ENCODE assay signal across 19 cellular contexts in the genomic region with DNA sequence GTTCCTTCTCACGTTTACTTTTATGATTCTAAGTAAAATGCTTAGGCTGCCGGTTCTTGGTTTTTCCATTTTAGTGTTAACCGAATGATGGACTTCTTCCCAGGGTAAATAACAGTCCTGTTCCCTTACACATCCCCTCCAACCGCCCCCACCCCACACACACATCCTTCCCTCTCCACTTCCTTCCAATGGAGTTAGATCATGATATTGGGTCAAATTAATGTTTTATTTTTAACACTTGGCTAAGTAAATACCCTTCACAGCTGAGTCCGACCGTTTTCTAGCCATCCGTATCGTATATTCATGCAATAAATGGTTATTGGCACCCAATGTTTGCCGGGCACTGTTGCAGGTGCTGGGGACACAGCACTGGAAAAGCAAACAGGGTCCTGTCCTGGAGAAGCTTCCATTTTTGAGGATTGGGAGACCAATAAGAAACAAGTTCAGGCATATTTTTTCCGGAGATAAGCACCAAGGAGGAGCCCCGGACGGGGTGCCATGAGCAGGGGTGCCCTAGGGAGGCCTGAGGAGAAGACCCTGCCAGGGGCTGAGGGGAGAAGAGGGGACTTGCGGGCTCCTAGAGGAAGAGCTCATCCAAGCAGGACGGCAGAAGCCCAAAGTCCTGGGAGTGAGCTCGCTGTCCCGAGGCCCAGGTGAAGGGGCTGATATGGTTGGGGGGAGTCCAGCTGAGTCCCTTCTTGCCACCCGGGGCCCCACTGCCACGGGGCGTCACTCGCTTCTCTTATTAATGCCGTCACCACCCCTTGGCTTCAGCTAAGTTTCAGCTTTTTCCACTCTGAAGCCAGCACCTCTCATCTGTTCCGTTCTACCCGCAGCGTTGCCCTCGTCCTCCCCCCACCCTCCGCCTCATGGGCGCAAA.
DNase-seq lines count a peak whose midpoint lies in the region; ATAC-seq and TF ChIP-seq lines count a peak whose summit lies in the region.
"Had no signal": no experiment of that assay in that cellular context is flagged by ENCODE, and none has a peak within 500 bp of the region (broad histone marks: within the 10 kb centered on the region; RNA-seq: fewer than 3 reads in every experiment).

No MANE protein-coding gene starts in this region.

- peaks cover 15% of the 10 kb centered on the region for H3K9me3 Mint-ChIP-seq in mesothelial cell of epicardium
- H3K9me3 Mint-ChIP-seq in stimulated activated naive B cell treated with anti-CD40 and anti-IgM and Interleukin-4, amounts not matched to agents 10 μg/mL and 1 μg/mL and 100 μg/mL, for 72 hours: peaks cover 0 to 4% of the 10 kb centered on the region in 2 donors
- H3K9me3 Mint-ChIP-seq: IgD-negative memory B cell had no signal

- no peaks in the 10 kb centered on the region for H3K9me3 ChIP-seq in stomach smooth muscle (ENCODE audit: control insufficient read depth in 2 of 2, low read length in 2 of 2)
- H3K9me3 ChIP-seq: SJSA1 had no signal

- H3K36me3 Mint-ChIP-seq in mesothelial cell of epicardium: no peaks in the 10 kb centered on the region
- H3K36me3 Mint-ChIP-seq in stimulated activated naive B cell treated with anti-CD40 and anti-IgM and Interleukin-4, amounts not matched to agents 10 μg/mL and 1 μg/mL and 100 μg/mL, for 72 hours: no peaks in the 10 kb centered on the region

- H3K27ac ChIP-seq in stomach smooth muscle (ENCODE audit: low read length): peak overlapping the region; percentile 18
- H3K27ac ChIP-seq: BLaER1, HL-60, SJSA1 had no signal

- H3K4me1 Mint-ChIP-seq in mesothelial cell of epicardium: peaks cover 12% of the 10 kb centered on the region
- no peaks in the 10 kb centered on the region for H3K4me1 Mint-ChIP-seq in stimulated activated naive B cell treated with anti-CD40 and anti-IgM and Interleukin-4, amounts not matched to agents 10 μg/mL and 1 μg/mL and 100 μg/mL, for 72 hours

- no peak overlapping the region for H3K4me3 Mint-ChIP-seq in mesothelial cell of epicardium
- no peak overlapping the region for H3K4me3 Mint-ChIP-seq in stimulated activated naive B cell treated with anti-CD40 and anti-IgM and Interleukin-4, amounts not matched to agents 10 μg/mL and 1 μg/mL and 100 μg/mL, for 72 hours
- H3K4me3 Mint-ChIP-seq: IgD-negative memory B cell had no signal

- H3K4me1 ChIP-seq in stomach smooth muscle (ENCODE audit: control insufficient read depth, insufficient read depth, low read length): no peaks in the 10 kb centered on the region
- H3K4me1 ChIP-seq: SJSA1 had no signal

- TF ChIP-seq CTCF in mesothelial cell of epicardium (IDR thresholded peaks at IDR 0.05; ENCODE audit: unreplicated experiment): no peak

- peak; percentile 13 for DNase-seq in activated CD8-positive, alpha-beta memory T cell treated with anti-CD3 and anti-CD28 coated beads, Interleukin-2, amount 50 U/mL, for 48 hours
- no peak for DNase-seq in activated CD8-positive, alpha-beta memory T cell treated with anti-CD3 and anti-CD28 coated beads, Interleukin-2, amount 50 U/mL, for 4 hours
- DNase-seq in ecto neural progenitor cell (ENCODE audit: low spot score): peak; percentile 41
- DNase-seq in mesothelial cell of epicardium (ENCODE audit: low spot score in 2 of 2, unreplicated experiment in 2 of 2): peak; percentile 9 to 10
- DNase-seq in DMS114 treated with DMSO at 0.1 percent for 48 hours (lab: John Stamatoyannopoulos, UW; ENCODE audit: unreplicated experiment): no peak
- no peak for DNase-seq in stimulated activated naive B cell treated with anti-CD40 and anti-IgM and Interleukin-4, amounts not matched to agents 10 μg/mL and 1 μg/mL and 100 μg/mL, for 72 hours
- DNase-seq: activated CD4-positive, alpha-beta T cell treated with anti-CD3 and anti-CD28 coated beads for 1 hour; activated naive CD4-positive, alpha-beta T cell treated with Interleukin-2 at 50 U/mL for 16 hours; cerebellar nuclear complex; NCI-H187 treated with DMSO at 0.1 percent for 48 hours; NCI-H524; small intestine; stimulated activated CD4-positive, alpha-beta T cell treated with anti-CD3 and anti-CD28 coated beads, Interleukin-4, amount 100 ng/mL, for 4 hours had no signal

- H3K9ac ChIP-seq in stomach smooth muscle (ENCODE audit: low read length in 2 of 2): no peak overlapping the region
- H3K9ac ChIP-seq: BLaER1 had no signal

- H3K4me3 ChIP-seq in stomach smooth muscle (ENCODE audit: low read length in 2 of 2): no peak overlapping the region
- H3K4me3 ChIP-seq: BLaER1, SJSA1 had no signal

- no peak overlapping the region for H3K27ac Mint-ChIP-seq in mesothelial cell of epicardium
- H3K27ac Mint-ChIP-seq in stimulated activated naive B cell treated with anti-CD40 and anti-IgM and Interleukin-4, amounts not matched to agents 10 μg/mL and 1 μg/mL and 100 μg/mL, for 72 hours: no peak overlapping the region
- H3K27ac Mint-ChIP-seq: IgD-negative memory B cell had no signal

- H3K36me3 ChIP-seq in stomach smooth muscle (ENCODE audit: control insufficient read depth in 2 of 2, insufficient read depth in 2 of 2, low read length in 2 of 2): no peaks in the 10 kb centered on the region
- H3K36me3 ChIP-seq: BLaER1, SJSA1 had no signal

- H3K27me3 Mint-ChIP-seq in mesothelial cell of epicardium (ENCODE audit: low read depth): peaks cover 54% of the 10 kb centered on the region
- H3K27me3 Mint-ChIP-seq in stimulated activated naive B cell treated with anti-CD40 and anti-IgM and Interleukin-4, amounts not matched to agents 10 μg/mL and 1 μg/mL and 100 μg/mL, for 72 hours: no peaks in the 10 kb centered on the region
- H3K27me3 Mint-ChIP-seq: IgD-negative memory B cell had no signal

- ATAC-seq in HG02973 (IDR thresholded peaks at IDR 0.05; ENCODE audit: unreplicated experiment): no peak
- ATAC-seq in stimulated activated naive B cell treated with anti-CD40 and anti-IgM and Interleukin-4, amounts not matched to agents 10 μg/mL and 1 μg/mL and 100 μg/mL, for 72 hours (replicated peaks): no peak

- peaks cover 2 to 12% of the 10 kb centered on the region in 2 donors for H3K27me3 ChIP-seq in stomach smooth muscle (ENCODE audit: control insufficient read depth in 1 of 2, insufficient read depth in 2 of 2, low read length in 2 of 2)
- H3K27me3 ChIP-seq: BLaER1, SJSA1 had no signal

Comparison
In these comparisons a context has a peak if more than half of its experiments do, and no peak if none do; other contexts are left out.
1. DNase-seq: peak in activated CD8-positive, alpha-beta memory T cell treated with anti-CD3 and anti-CD28 coated beads, Interleukin-2, amount 50 U/mL, for 48 hours (single experiment), ecto neural progenitor cell (single experiment) and mesothelial cell of epicardium (2 of 2); none in activated CD8-positive, alpha-beta memory T cell treated with anti-CD3 and anti-CD28 coated beads, Interleukin-2, amount 50 U/mL, for 4 hours (single experiment), DMS114 treated with DMSO at 0.1 percent for 48 hours (single experiment) and stimulated activated naive B cell treated with anti-CD40 and anti-IgM and Interleukin-4, amounts not matched to agents 10 μg/mL and 1 μg/mL and 100 μg/mL, for 72 hours (single experiment).